ENCODE assay signal across 5 cellular contexts in genomic region chr16:83439412-83439811, GRCh38.
"Had no signal": no experiment of that assay in that cellular context is flagged by ENCODE, and none has a peak within 500 bp of the region (broad histone marks: within the 10 kb centered on the region; RNA-seq: fewer than 3 reads in every experiment).

No MANE protein-coding gene starts in this region.

- H3K9me3 Mint-ChIP-seq: GM23338, H9 had no signal

- ATAC-seq: GM23338, K562 had no signal

- H3K4me1 Mint-ChIP-seq: GM23338, H9 had no signal

- DNase-seq: H9, HCEC 1CT, IMR-90 had no signal

- H3K27ac Mint-ChIP-seq: GM23338, H9 had no signal

- H3K4me3 ChIP-seq: GM23338, K562 had no signal

- H3K4me3 Mint-ChIP-seq: GM23338, H9 had no signal
